In genomic region chr6:32941412-32941784, GRCh38 we compare ENCODE assay signal across 9 cellular contexts. TPM values are rescaled to one million over a fixed set of nuclear protein-coding genes. Genes with fewer than 3 reads are reported as not detected.
DNase-seq lines count a peak whose midpoint lies in the region; ATAC-seq, FAIRE-seq and TF ChIP-seq lines count a peak whose summit lies in the region.
"Had no signal": no experiment of that assay in that cellular context is flagged by ENCODE, and none has a peak within 500 bp of the region (broad histone marks: within the 10 kb centered on the region; RNA-seq: fewer than 3 reads in every experiment).

No MANE protein-coding gene starts in this region.

- DNase-seq in PC-3 (no peak), GM12878 (ENCODE audit: low read depth, low spot score) (peak; percentile 95), gastrocnemius medialis (no peak), RPMI8226 (no peak), mesothelial cell of epicardium (ENCODE audit: low spot score in 2 of 2, unreplicated experiment in 2 of 2) (no peak), DMS 273 (lab: John Stamatoyannopoulos, UW; ENCODE audit: unreplicated experiment) (no peak)

- TF ChIP-seq EP300 in GM12878 (IDR thresholded peaks at IDR 0.05; ENCODE audit: borderline replicate concordance in 1 of 2, control insufficient read depth in 1 of 2, low read depth in 2 of 2, low read length in 2 of 2): peak; percentile 92 to 99

- H3K79me2 ChIP-seq in PC-3 (ENCODE audit: low read length): no peaks in the 10 kb centered on the region
- peaks cover 49% of the 10 kb centered on the region for H3K79me2 ChIP-seq in GM12878 (ENCODE audit: control insufficient read depth, insufficient read depth, low read length)

- FAIRE-seq in GM12878 (lab: Jason Lieb, UNC): peak; percentile 81

- TF ChIP-seq CTCF in PC-3 (conservative IDR thresholded peaks at IDR 0.05; ENCODE audit: low read depth, low read length) (no peak), GM12878 (IDR thresholded peaks at IDR 0.05 in 2 of 3, conservative IDR thresholded peaks at IDR 0.05 in 1 of 3; ENCODE audit: control insufficient read depth in 2 of 3, extremely low read depth in 1 of 3, insufficient read depth in 1 of 3, low read depth in 3 of 3, low read length in 3 of 3) (peak in 1 of 3 experiments; percentile 15; a peak in 1 of 6 replicates), gastrocnemius medialis (IDR thresholded peaks at IDR 0.05 in 4 of 5, conservative IDR thresholded peaks at IDR 0.05 in 1 of 5) (no peak), mesothelial cell of epicardium (IDR thresholded peaks at IDR 0.05; ENCODE audit: unreplicated experiment) (no peak)

- H3K9me3 Mint-ChIP-seq in mesothelial cell of epicardium: peaks cover 3% of the 10 kb centered on the region

- peak; percentile 67 for ATAC-seq in GM18511 (IDR thresholded peaks at IDR 0.05; ENCODE audit: unreplicated experiment)
- peak; percentile 48 for ATAC-seq in HG02588 (IDR thresholded peaks at IDR 0.05; ENCODE audit: unreplicated experiment)
- ATAC-seq in PC-3: no peak
- ATAC-seq in GM12878: peak; percentile 72
- ATAC-seq in gastrocnemius medialis: peak; percentile 24 to 25

- CTCF ChIA-PET in PC-3 (lab: Charles Lee): interaction anchor here (0.5 to 1.2 kb wide), 3 partner anchors 43 to 103 kb away, joined by 3 to 6 read pairs (median 6); partner anchors contain the start of gene TAP2
- CTCF ChIA-PET in GM12878 (lab: Yijun Ruan, JAX): interaction anchor here (0.6 to 15.9 kb wide), 16 partner anchors 7 to 613 kb away, joined by 3 to 532 read pairs (median 6); partner anchors contain the start of genes BRD2, HLA-DMA and TAP2

- H3K4me2 ChIP-seq in PC-3 (ENCODE audit: low read length) (no peak overlapping the region), GM12878 (ENCODE audit: control insufficient read depth, insufficient read depth) (peak overlapping the region; percentile 81)

- H3K9ac ChIP-seq in PC-3 (ENCODE audit: low read length): no peak overlapping the region
- peak overlapping the region; percentile 96 for H3K9ac ChIP-seq in GM12878 (ENCODE audit: control insufficient read depth, insufficient read depth, low read length)

- WGBS in GM12878 (ENCODE audit: insufficient coverage, insufficient replicate concordance, low lambda C conversion rate, missing lambda C conversion rate): 0% methylated on average over 6 of the region's 6 CpGs

- peaks cover 57% of the 10 kb centered on the region for H3K27me3 Mint-ChIP-seq in mesothelial cell of epicardium (ENCODE audit: low read depth)

- H3K36me3 ChIP-seq in PC-3 (ENCODE audit: low read depth, low read length): no peaks in the 10 kb centered on the region
- H3K36me3 ChIP-seq in GM12878 (ENCODE audit: control insufficient read depth in 2 of 2, insufficient read depth in 2 of 2, low read length in 1 of 2): peaks cover 8 to 16% of the 10 kb centered on the region in 2 experiments; a peak in 3 of 4 replicates
- H3K36me3 ChIP-seq in gastrocnemius medialis: no peaks in the 10 kb centered on the region

- in situ Hi-C loops in GM12878 (cut with MboI): loop anchor here (10.0 kb wide), 1 partner anchor 327 kb away; no protein-coding TSS in a partner anchor
- in situ Hi-C loops in gastrocnemius medialis (cut with MboI; ENCODE audit: low sequenced_read_pairs in 4 of 4): no loop called here

- POLR2A ChIA-PET in PC-3 (lab: Charles Lee; ENCODE audit: unreplicated experiment): no interaction called here
- POLR2A ChIA-PET in GM12878 (lab: Charles Lee): interaction anchor here (0.5 to 10.8 kb wide), 16 partner anchors 10 to 220 kb away, joined by 3 to 270 read pairs (median 4); partner anchors contain the start of genes BRD2, HLA-DMA, PSMB9 and TAP1

- H3K4me1 ChIP-seq in PC-3 (ENCODE audit: insufficient read depth, low read length) (peaks cover 3% of the 10 kb centered on the region; the same call in 1 of the 2 replicates), GM12878 (ENCODE audit: control insufficient read depth, insufficient read depth, low read length) (peaks cover 47% of the 10 kb centered on the region), gastrocnemius medialis (peaks cover 0 to 13% of the 10 kb centered on the region in 2 donors)

- SMC1A ChIA-PET in GM12878 (lab: Charles Lee; ENCODE audit: uncharacterized antibody, unreplicated experiment): interaction anchor here (0.8 to 15.9 kb wide), 10 partner anchors 8 to 73 kb away, joined by 3 to 354 read pairs (median 5); partner anchors contain the start of genes BRD2 and HLA-DMA

- intact Hi-C loops in PC-3 (cut with micrococcal nuclease) (no loop called here), GM12878 (cut with micrococcal nuclease; ENCODE audit: unreplicated experiment) (loop anchor here (10.0 kb wide), 1 partner anchor 507 kb away; the partner anchor contains the start of gene HLA-DRA), gastrocnemius medialis (cut with DNase I; ENCODE audit: low total_unique reads) (no loop called here)

- 0 out of 2 replicates have a peak, but pooled peaks cover 9% of the 10 kb centered on the region for H3K9me3 ChIP-seq in PC-3 (ENCODE audit: low read length)
- no peaks in the 10 kb centered on the region for H3K9me3 ChIP-seq in GM12878 (replicated peaks; ENCODE audit: control insufficient read depth, insufficient read depth, low read length)
- H3K9me3 ChIP-seq in gastrocnemius medialis: no peaks in the 10 kb centered on the region

- peak overlapping the region; percentile 83; the same call in 1 of the 2 replicates for H2AFZ ChIP-seq in PC-3 (ENCODE audit: low read length)
- no peak overlapping the region for H2AFZ ChIP-seq in GM12878 (ENCODE audit: control insufficient read depth, low read depth, low read length)

- no peaks in the 10 kb centered on the region for H4K20me1 ChIP-seq in PC-3 (ENCODE audit: low read length)
- no peaks in the 10 kb centered on the region for H4K20me1 ChIP-seq in GM12878 (ENCODE audit: control insufficient read depth, insufficient read depth)

- no peaks in the 10 kb centered on the region for H3K9me2 ChIP-seq in PC-3 (replicated peaks; ENCODE audit: low read length)

- BruUV-seq in PC-3 (replicated peaks; lab: Mats Ljungman, UMichigan): no TSS peak
- BruUV-seq in GM12878 (replicated peaks; lab: Mats Ljungman, UMichigan): no TSS peak

- H3F3A ChIP-seq in PC-3 (ENCODE audit: low read length, unreplicated experiment): no peaks in the 10 kb centered on the region

- H3K4me1 Mint-ChIP-seq in mesothelial cell of epicardium: no peaks in the 10 kb centered on the region

- no peak overlapping the region for H3K4me3 ChIP-seq in PC-3 (ENCODE audit: low read length)
- peak overlapping the region; percentile 79 for H3K4me3 ChIP-seq in GM12878
- H3K4me3 ChIP-seq in gastrocnemius medialis: no peak overlapping the region

- H3K27ac Mint-ChIP-seq in mesothelial cell of epicardium: no peak overlapping the region

- RAD21 ChIA-PET in GM12878 (lab: Charles Lee; ENCODE audit: unreplicated experiment): interaction anchor here (0.9 to 8.6 kb wide), 15 partner anchors 8 to 103 kb away, joined by 3 to 130 read pairs (median 17); partner anchors contain the start of genes BRD2, HLA-DMA and TAP2

- no peak; the same call in 1 of the 2 replicates for TF ChIP-seq RAD21 in GM12878 (IDR thresholded peaks at IDR 0.05; ENCODE audit: insufficient read depth, low read depth, low read length)

- H3K27me3 ChIP-seq in PC-3 (ENCODE audit: low read length): peaks cover 23% of the 10 kb centered on the region
- no peaks in the 10 kb centered on the region for H3K27me3 ChIP-seq in GM12878 (replicated peaks in 1 of 2; ENCODE audit: control insufficient read depth in 2 of 2, insufficient read depth in 2 of 2, low read length in 1 of 2)
- H3K27me3 ChIP-seq in gastrocnemius medialis: no peaks in the 10 kb centered on the region

- no peaks in the 10 kb centered on the region for H3K36me3 Mint-ChIP-seq in mesothelial cell of epicardium

- H3K4me3 Mint-ChIP-seq in mesothelial cell of epicardium: no peak overlapping the region

- TF ChIP-seq POLR2A in GM12878 (IDR thresholded peaks at IDR 0.05; ENCODE audit: low read depth, low read length) (no peak), gastrocnemius medialis (IDR thresholded peaks at IDR 0.05) (no peak)

- H3K27ac ChIP-seq in PC-3 (ENCODE audit: low read length) (no peak overlapping the region), GM12878 (ENCODE audit: control insufficient read depth, insufficient read depth) (peak overlapping the region; percentile 96), gastrocnemius medialis (peak overlapping the region; percentile 36 to 81 (median 68))

RNA-seq across cellular contexts. Expression of gene HLA-DMB, which starts 0.6 kb away (rescaled TPM):
- not detected in 2 replicates for total RNA-seq in PC-3 (2014; rRNA removed)
- total RNA-seq in GM12878 (2013; cell fraction: nucleolus; rRNA removed): 54.4 and 59.2 TPM in 2 replicates
- total RNA-seq in GM12878 (2014; rRNA removed): 141 and 149 TPM in 2 replicates
- 117 and 120 TPM in 2 replicates for total RNA-seq in GM12878 (2014; rRNA removed; fragmentation: Illumina TruSeq; extraction: Trizol)
- 106 and 114 TPM in 2 replicates for total RNA-seq in GM12878 (2021)
- 240 TPM for polyA plus RNA-seq in GM12878 (2011; ENCODE audit: low read depth)
- polyA plus RNA-seq in GM12878 (2011; rRNA removed): 140 and 173 TPM in 2 replicates
- 172 and 198 TPM in 2 replicates for polyA plus RNA-seq in GM12878 (2011; cell fraction: cytosol; rRNA removed)
- polyA plus RNA-seq in GM12878 (2011; cell fraction: nucleus; rRNA removed): 112 and 122 TPM in 2 replicates
- polyA plus RNA-seq in GM12878 (2012): 162 and 237 TPM in 2 replicates
- polyA plus RNA-seq in GM12878 (2014; fragmentation: Illumina TruSeq; extraction: Trizol): 136 and 158 TPM in 2 replicates
- polyA plus RNA-seq in GM12878 (2014; fragmentation: Nextera tagmentation; extraction: Ambion mirVana): 100 to 1,000 TPM; 117 to 170 TPM
- polyA plus RNA-seq in GM12878 (2014; rRNA removed): 114 and 116 TPM in 2 replicates
- 100 to 1,000 TPM; 160 to 168 TPM for polyA plus RNA-seq in GM12878 (2016; fragmentation: Nextera tagmentation; extraction: Ambion mirVana)
- polyA minus RNA-seq in GM12878 (2011; rRNA and poly(A)+ RNA removed): 91.9 and 112 TPM in 2 replicates
- polyA minus RNA-seq in GM12878 (2011; cell fraction: cytosol; rRNA and poly(A)+ RNA removed): 22.9 and 33.3 TPM in 2 replicates
- polyA minus RNA-seq in GM12878 (2011; cell fraction: nucleus; rRNA and poly(A)+ RNA removed): 25.1 and 32.0 TPM in 2 replicates
- 1 to 10 TPM; 4.3 to 8.1 (median 5.6) TPM for total RNA-seq in gastrocnemius medialis
- not detected in 3 replicates for total RNA-seq in mesothelial cell of epicardium
- total RNA-seq: NCI-H460 had no signal

RNA-seq across cellular contexts. Expression of gene HLA-DMA, which starts 11.5 kb away (rescaled TPM):
- total RNA-seq in PC-3 (2014; rRNA removed) (1.7 and 3.0 TPM in 2 replicates), GM12878 (2014; rRNA removed) (243 and 269 TPM in 2 replicates), GM12878 (2014; rRNA removed; fragmentation: Illumina TruSeq; extraction: Trizol) (170 and 177 TPM in 2 replicates), GM12878 (2021) (182 and 189 TPM in 2 replicates), gastrocnemius medialis (10 to 100 TPM in 1 of 4 donors, 1 to 10 TPM in 3; 3.6 to 22.8 (median 6.3) TPM), mesothelial cell of epicardium (1.7 to 2.1 TPM (median 2.0 TPM) in 3 replicates)
- total RNA-seq in GM12878 (2013; cell fraction: nucleolus; rRNA removed): 110 and 112 TPM in 2 replicates
- 314 TPM for polyA plus RNA-seq in GM12878 (2011; ENCODE audit: low read depth)
- polyA plus RNA-seq in GM12878 (2011; rRNA removed) (190 and 290 TPM in 2 replicates), GM12878 (2014; fragmentation: Illumina TruSeq; extraction: Trizol) (327 and 354 TPM in 2 replicates), GM12878 (2014; fragmentation: Nextera tagmentation; extraction: Ambion mirVana) (100 to 1,000 TPM; 389 to 552 TPM), GM12878 (2014; rRNA removed) (267 and 279 TPM in 2 replicates), GM12878 (2016; fragmentation: Nextera tagmentation; extraction: Ambion mirVana) (100 to 1,000 TPM; 339 to 378 TPM)
- polyA plus RNA-seq in GM12878 (2011; cell fraction: cytosol; rRNA removed): 380 and 384 TPM in 2 replicates
- 478 and 610 TPM in 2 replicates for polyA plus RNA-seq in GM12878 (2011; cell fraction: nucleus; rRNA removed)
- 308 and 348 TPM in 2 replicates for polyA plus RNA-seq in GM12878 (2012)
- polyA minus RNA-seq in GM12878 (2011; rRNA and poly(A)+ RNA removed): 119 and 159 TPM in 2 replicates
- polyA minus RNA-seq in GM12878 (2011; cell fraction: cytosol; rRNA and poly(A)+ RNA removed): 44.9 and 50.8 TPM in 2 replicates
- 45.2 and 51.5 TPM in 2 replicates for polyA minus RNA-seq in GM12878 (2011; cell fraction: nucleus; rRNA and poly(A)+ RNA removed)

RNA-seq across cellular contexts. Expression of gene BRD2, which starts 27.0 kb away (rescaled TPM):
- total RNA-seq in PC-3 (2014; rRNA removed) (171 and 192 TPM in 2 replicates), GM12878 (2014; rRNA removed) (127 TPM in 2 replicates), GM12878 (2014; rRNA removed; fragmentation: Illumina TruSeq; extraction: Trizol) (139 and 145 TPM in 2 replicates), GM12878 (2021) (160 and 178 TPM in 2 replicates), gastrocnemius medialis (100 to 1,000 TPM in 1 of 4 donors, 10 to 100 TPM in 3; 62.5 to 108 (median 86.6) TPM), mesothelial cell of epicardium (235 to 261 TPM (median 246 TPM) in 3 replicates)
- 348 and 373 TPM in 2 replicates for total RNA-seq in GM12878 (2013; cell fraction: nucleolus; rRNA removed)
- 176 TPM for polyA plus RNA-seq in GM12878 (2011; ENCODE audit: low read depth)
- polyA plus RNA-seq in GM12878 (2011; rRNA removed) (218 and 239 TPM in 2 replicates), GM12878 (2014; fragmentation: Illumina TruSeq; extraction: Trizol) (234 and 289 TPM in 2 replicates), GM12878 (2014; fragmentation: Nextera tagmentation; extraction: Ambion mirVana) (100 to 1,000 TPM in 1 of 2 experiments, 10 to 100 TPM in 1; 32.2 to 133 TPM), GM12878 (2014; rRNA removed) (180 and 181 TPM in 2 replicates), GM12878 (2016; fragmentation: Nextera tagmentation; extraction: Ambion mirVana) (100 to 1,000 TPM; 113 to 118 TPM)
- polyA plus RNA-seq in GM12878 (2011; cell fraction: cytosol; rRNA removed): 154 and 169 TPM in 2 replicates
- 392 and 411 TPM in 2 replicates for polyA plus RNA-seq in GM12878 (2011; cell fraction: nucleus; rRNA removed)
- polyA plus RNA-seq in GM12878 (2012): 174 and 230 TPM in 2 replicates
- polyA minus RNA-seq in GM12878 (2011; rRNA and poly(A)+ RNA removed): 122 and 140 TPM in 2 replicates
- 51.2 and 63.0 TPM in 2 replicates for polyA minus RNA-seq in GM12878 (2011; cell fraction: cytosol; rRNA and poly(A)+ RNA removed)
- 133 and 197 TPM in 2 replicates for polyA minus RNA-seq in GM12878 (2011; cell fraction: nucleus; rRNA and poly(A)+ RNA removed)

Comparison
In these comparisons a context has a peak if more than half of its experiments do, and no peak if none do; other contexts are left out.
1. RNA of gene HLA-DMB, which starts 0.6 kb away (total RNA-seq): 54.4 to 149 TPM in GM12878; 4.3 to 8.1 TPM in gastrocnemius medialis, not detected in PC-3 and not detected in mesothelial cell of epicardium; every median in the first group is over 4 times any median in the second.
2. RNA of gene HLA-DMA, which starts 11.5 kb away (total RNA-seq): 110 to 269 TPM in GM12878; 3.6 to 22.8 TPM in gastrocnemius medialis, 1.7 to 3.0 TPM in PC-3 and 1.7 to 2.1 TPM in mesothelial cell of epicardium; every median in the first group is over 4 times any median in the second.